7 cellular contexts compared by ENCODE assay signal in the genomic region with DNA sequence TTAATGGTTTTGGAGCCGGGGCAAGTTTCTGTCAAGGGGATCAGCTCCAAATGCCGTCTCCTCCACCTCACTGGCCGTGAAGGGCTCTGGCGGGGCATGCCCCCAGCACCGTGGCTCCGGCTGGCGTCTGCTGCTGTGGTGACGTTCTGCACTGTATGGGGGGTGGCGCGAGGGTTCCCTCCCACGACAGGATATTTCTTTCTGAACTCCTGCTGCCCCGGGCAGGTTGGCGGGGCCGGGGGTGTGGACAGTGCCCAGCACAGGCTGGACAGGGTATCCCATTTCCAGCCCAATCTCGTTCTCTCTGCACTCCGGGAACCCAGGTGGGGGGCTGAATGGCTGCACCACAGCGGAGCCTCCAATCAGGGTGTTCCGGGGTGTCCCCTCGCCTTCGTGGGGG.
DNase-seq lines count a peak whose midpoint lies in the region; ATAC-seq, FAIRE-seq and TF ChIP-seq lines count a peak whose summit lies in the region.
"Not testable (repeated sequence)": the region's sequence is repeated elsewhere in the genome, so short reads cannot be mapped to it uniquely, and the experiment has no call there.

No MANE protein-coding gene starts in this region.

- not testable (repeated sequence) for FAIRE-seq in kidney (lab: Jason Lieb, UNC)

- not testable (repeated sequence) for H3K36me3 ChIP-seq in SK-N-SH (replicated peaks in 1 of 2; ENCODE audit: control insufficient read depth in 1 of 2, insufficient read depth in 2 of 2, low read length in 1 of 2); body of pancreas (replicated peaks in 1 of 2; ENCODE audit: insufficient read depth in 1 of 2, low read depth in 2 of 2); kidney (ENCODE audit: control insufficient read depth in 1 of 2, insufficient read depth in 2 of 2, low read length in 2 of 2); lower lobe of right lung; ovary; sigmoid colon; upper lobe of right lung

- not testable (repeated sequence) for H3K4me3 ChIP-seq in SK-N-SH (ENCODE audit: low read depth in 2 of 2, low read length in 1 of 2); body of pancreas; kidney (ENCODE audit: low read length in 2 of 2); lower lobe of right lung; ovary; sigmoid colon; upper lobe of right lung

- H2AFZ ChIP-seq in SK-N-SH (ENCODE audit: low read depth) = not testable (repeated sequence)

- POLR2A ChIA-PET in SK-N-SH (lab: Yijun Ruan, JAX) = not testable (repeated sequence)

- H3K4me1 ChIP-seq in SK-N-SH (ENCODE audit: control insufficient read depth in 1 of 2, insufficient read depth in 2 of 2, low read depth in 1 of 2, low read length in 1 of 2) = peaks cover 0 to 35% of the 10 kb centered on the region in 2 experiments; a peak in 1 of 4 replicates
- H3K4me1 ChIP-seq in body of pancreas; kidney (ENCODE audit: control insufficient read depth in 1 of 2, insufficient read depth in 1 of 2, low read depth in 1 of 2, low read length in 2 of 2); lower lobe of right lung; ovary (ENCODE audit: insufficient read depth); sigmoid colon; upper lobe of right lung: not testable (repeated sequence)

- H3K27ac ChIP-seq in SK-N-SH (ENCODE audit: low read depth in 2 of 2, low read length in 1 of 2) = peak overlapping the region in 1 of 2 experiments; percentile 25; a peak in 1 of 4 replicates
- H3K27ac ChIP-seq in body of pancreas; kidney (ENCODE audit: low read depth in 2 of 2, low read length in 2 of 2); lower lobe of right lung; ovary; sigmoid colon; upper lobe of right lung: not testable (repeated sequence)

- not testable (repeated sequence) for H3K4me2 ChIP-seq in SK-N-SH

- ATAC-seq in body of pancreas (peak; percentile 8), lower lobe of right lung (peak; percentile 28 to 49)
- ATAC-seq in upper lobe of right lung = not testable (repeated sequence)

- not testable (repeated sequence) for TF ChIP-seq CTCF in SK-N-SH (IDR thresholded peaks at IDR 0.05); body of pancreas (IDR thresholded peaks at IDR 0.05); kidney (IDR thresholded peaks at IDR 0.05; ENCODE audit: borderline replicate concordance, extremely low read depth, insufficient read depth); lower lobe of right lung (IDR thresholded peaks at IDR 0.05); ovary (IDR thresholded peaks at IDR 0.05); sigmoid colon (IDR thresholded peaks at IDR 0.05); upper lobe of right lung (IDR thresholded peaks at IDR 0.05)

- not testable (repeated sequence) for H3K79me2 ChIP-seq in SK-N-SH (ENCODE audit: insufficient read depth)

- TF ChIP-seq POLR2A in body of pancreas (IDR thresholded peaks at IDR 0.05); ovary (IDR thresholded peaks at IDR 0.05); sigmoid colon (IDR thresholded peaks at IDR 0.05): not testable (repeated sequence)

- H4K20me1 ChIP-seq in SK-N-SH (ENCODE audit: insufficient read depth) = not testable (repeated sequence)

- H3K9me2 ChIP-seq in SK-N-SH = not testable (repeated sequence)

- H3K27me3 ChIP-seq in SK-N-SH (ENCODE audit: insufficient read depth); body of pancreas; lower lobe of right lung (ENCODE audit: low read depth); ovary; sigmoid colon; upper lobe of right lung: not testable (repeated sequence)

- intact Hi-C loops in body of pancreas (cut with DNase I); kidney (cut with DNase I); lower lobe of right lung (cut with DNase I); ovary (cut with DNase I); sigmoid colon (cut with DNase I); upper lobe of right lung (cut with DNase I): not testable (repeated sequence)

- not testable (repeated sequence) for H3K9me3 ChIP-seq in SK-N-SH; body of pancreas; kidney (ENCODE audit: control insufficient read depth in 1 of 2, low read length in 2 of 2); lower lobe of right lung; ovary; sigmoid colon; upper lobe of right lung

- not testable (repeated sequence) for H3F3A ChIP-seq in SK-N-SH (replicated peaks; ENCODE audit: insufficient read depth)

- not testable (repeated sequence) for TF ChIP-seq EP300 in SK-N-SH (IDR thresholded peaks at IDR 0.05; ENCODE audit: borderline replicate concordance in 1 of 2, low read depth in 1 of 2, low read length in 1 of 2); ovary (IDR thresholded peaks at IDR 0.05); sigmoid colon (IDR thresholded peaks at IDR 0.05)

- WGBS in SK-N-SH (ENCODE audit: low lambda C conversion rate) = 55% methylated on average over 5 of the region's 20 CpGs
- WGBS in body of pancreas, 2 donors = 52% methylated on average over 20 of the region's 20 CpGs; no CpG with 5 or more reads in 1 of the 2 donors
- 60 to 73% (median 72%) methylated on average over 20 of the region's 20 CpGs for WGBS in ovary, 3 donors
- 83 to 89% methylated on average over 20 of the region's 20 CpGs for WGBS in sigmoid colon, 2 donors

- H3K9ac ChIP-seq in SK-N-SH; kidney (ENCODE audit: low read length in 2 of 2): not testable (repeated sequence)

- peak; percentile 31 for DNase-seq in SK-N-SH
- DNase-seq in body of pancreas = not testable (repeated sequence)
- DNase-seq in kidney = peak; percentile 64
- DNase-seq in lower lobe of right lung = peak; percentile 36
- peak in 3 of 5 donors; percentile 24 to 44 (median 27) for DNase-seq in ovary
- peak; percentile 47 for DNase-seq in sigmoid colon
- DNase-seq in upper lobe of right lung = peak; percentile 58

- CTCF ChIA-PET in SK-N-SH (lab: Yijun Ruan, JAX) = not testable (repeated sequence)

- not testable (repeated sequence) for TF ChIP-seq RAD21 in SK-N-SH (IDR thresholded peaks at IDR 0.05; ENCODE audit: low read length)
